Comparison of ENCODE assay signal across 18 cellular contexts in the genomic region with DNA sequence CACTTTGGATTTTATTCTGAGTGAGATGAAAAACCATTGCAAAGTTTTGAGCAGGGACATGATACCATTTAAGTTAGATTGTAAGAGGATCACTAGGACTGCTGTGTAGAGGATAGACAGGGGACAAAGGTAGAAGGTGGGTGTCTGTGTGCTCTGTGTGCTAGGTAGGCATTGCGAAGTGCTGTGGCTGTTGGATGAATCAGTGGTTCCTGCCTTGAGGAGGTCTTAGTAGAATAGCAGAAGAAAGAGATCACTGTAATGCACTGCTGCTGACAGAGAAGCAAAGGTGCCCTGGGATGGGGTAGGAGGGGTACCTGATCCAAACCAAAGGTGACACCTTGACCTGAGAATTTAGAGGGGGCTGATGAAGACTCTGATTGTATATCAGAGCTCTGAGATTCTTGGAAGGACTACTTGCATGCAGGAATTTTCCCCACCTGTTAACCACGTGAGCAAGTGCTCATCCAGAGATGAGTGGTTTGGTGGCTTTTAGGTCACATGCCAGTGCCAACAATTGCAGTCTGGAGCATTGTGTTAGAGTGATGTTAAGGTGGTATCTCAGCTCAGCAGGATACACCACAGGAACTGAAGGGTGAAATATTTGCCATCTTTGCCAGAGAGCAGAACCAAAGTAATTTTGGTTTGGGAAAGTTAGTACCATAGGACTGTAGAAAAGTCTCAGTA.
"Had no signal": no experiment of that assay in that cellular context is flagged by ENCODE, and none has a peak within 500 bp of the region (broad histone marks: within the 10 kb centered on the region; RNA-seq: fewer than 3 reads in every experiment).

No MANE protein-coding gene starts in this region.

- H3K27ac ChIP-seq: coronary artery, foreskin keratinocyte, right atrium auricular region, testis, transverse colon had no signal

- H3K4me1 Mint-ChIP-seq: natural killer cell; stimulated activated effector memory CD8-positive, alpha-beta T cell treated with anti-CD3 and anti-CD28 coated beads, Interleukin-12 subunit alpha, Interleukin-12 subunit beta, amount 100 ng/mL, for 72 hours had no signal

- H3K27ac Mint-ChIP-seq: endodermal cell; natural killer cell; stimulated activated effector memory CD8-positive, alpha-beta T cell treated with anti-CD3 and anti-CD28 coated beads, Interleukin-12 subunit alpha, Interleukin-12 subunit beta, amount 100 ng/mL, for 72 hours; stimulated activated naive CD8-positive, alpha-beta T cell treated with anti-CD3 and anti-CD28 coated beads, Interleukin-15, Interleukin-2, amounts not matched to agents 100 ng/mL and 50 ng/mL, for 24 hours had no signal

- H3K9me3 Mint-ChIP-seq: natural killer cell; stimulated activated effector memory CD8-positive, alpha-beta T cell treated with anti-CD3 and anti-CD28 coated beads, Interleukin-12 subunit alpha, Interleukin-12 subunit beta, amount 100 ng/mL, for 72 hours; stimulated activated naive CD8-positive, alpha-beta T cell treated with anti-CD3 and anti-CD28 coated beads, Interleukin-15, Interleukin-2, amounts not matched to agents 100 ng/mL and 50 ng/mL, for 24 hours had no signal

- H3K36me3 Mint-ChIP-seq: natural killer cell; stimulated activated effector memory CD8-positive, alpha-beta T cell treated with anti-CD3 and anti-CD28 coated beads, Interleukin-12 subunit alpha, Interleukin-12 subunit beta, amount 100 ng/mL, for 72 hours had no signal

- H3K4me1 ChIP-seq: foreskin keratinocyte, right atrium auricular region, testis, transverse colon had no signal

- ATAC-seq: foreskin keratinocyte; left colon; mucosa of descending colon; natural killer cell; stimulated activated effector memory CD8-positive, alpha-beta T cell treated with anti-CD3 and anti-CD28 coated beads, Interleukin-12 subunit alpha, Interleukin-12 subunit beta, amount 100 ng/mL, for 72 hours had no signal

- H3K4me3 Mint-ChIP-seq: endodermal cell; natural killer cell; neural crest cell; stimulated activated effector memory CD8-positive, alpha-beta T cell treated with anti-CD3 and anti-CD28 coated beads, Interleukin-12 subunit alpha, Interleukin-12 subunit beta, amount 100 ng/mL, for 72 hours; stimulated activated naive CD8-positive, alpha-beta T cell treated with anti-CD3 and anti-CD28 coated beads, Interleukin-15, Interleukin-2, amounts not matched to agents 100 ng/mL and 50 ng/mL, for 24 hours had no signal

- H3K4me3 ChIP-seq: coronary artery, mucosa of descending colon, right atrium auricular region, smooth muscle cell, testis, transverse colon had no signal

- DNase-seq: effector CD4-positive, alpha-beta T cell; endodermal cell; erythroblast; foreskin keratinocyte; kidney; left colon; mucosa of descending colon; natural killer cell; stimulated activated CD4-positive, alpha-beta T cell treated with anti-CD3 and anti-CD28 coated beads, Interleukin-4, amount 100 ng/mL, for 1 hour; stimulated activated CD8-positive, alpha-beta memory T cell treated with anti-CD3 and anti-CD28 coated beads, Interleukin-4, amount 100 ng/mL, for 48 hours; testis; transverse colon had no signal

- H3K36me3 ChIP-seq: right atrium auricular region, transverse colon had no signal

- H3K27me3 ChIP-seq: right atrium auricular region, testis, transverse colon had no signal

- H3K9me3 ChIP-seq: mucosa of descending colon, testis, transverse colon had no signal
